In the genomic region with DNA sequence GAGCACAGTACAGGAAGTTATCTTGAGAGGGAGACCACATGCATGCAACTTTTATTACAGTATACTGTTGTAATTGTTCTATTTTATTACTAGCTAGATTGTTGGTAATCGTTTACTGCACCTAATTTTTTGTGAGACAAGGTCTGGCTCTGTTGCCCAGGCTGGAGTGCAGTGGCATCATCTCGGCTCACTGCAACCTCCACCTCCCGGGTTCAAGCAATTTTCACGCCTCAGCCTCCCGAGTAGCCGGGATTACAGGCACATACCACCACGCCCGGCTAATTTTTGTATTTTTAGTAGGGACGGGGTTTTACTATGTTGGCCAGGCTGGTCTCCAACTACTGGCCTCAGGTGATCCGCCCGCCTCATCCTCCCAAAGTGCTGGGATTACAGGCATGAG, we compare ENCODE assay signal across 7 cellular contexts. TPM values are rescaled to one million over a fixed set of nuclear protein-coding genes. Genes with fewer than 3 reads are reported as not detected.
DNase-seq lines count a peak whose midpoint lies in the region; ATAC-seq and TF ChIP-seq lines count a peak whose summit lies in the region.
"Not testable (repeated sequence)": the region's sequence is repeated elsewhere in the genome, so short reads cannot be mapped to it uniquely, and the experiment has no call there.

No MANE protein-coding gene starts in this region.

- CTCF ChIA-PET in activated CD8-positive, alpha-beta memory T cell treated with anti-CD3 and anti-CD28 coated beads, Interleukin-2, amount 10 ng/mL, durations not matched to agents 7 days and 5 days (lab: Charles Lee), result not testable (repeated sequence)

- H2AFZ ChIP-seq in OCI-LY3 (ENCODE audit: low read depth, low read length), result not testable (repeated sequence)

- not testable (repeated sequence) for H4K20me1 ChIP-seq in OCI-LY3 (ENCODE audit: insufficient read depth, low read length)

- ATAC-seq in activated CD8-positive, alpha-beta memory T cell treated with anti-CD3 and anti-CD28 coated beads, Interleukin-2, amount 10 ng/mL, durations not matched to agents 7 days and 5 days, result not testable (repeated sequence)

- H3K9me3 ChIP-seq in OCI-LY3 (ENCODE audit: insufficient read depth, low read length); mucosa of stomach (ENCODE audit: control insufficient read depth, low read length): not testable (repeated sequence)

- not testable (repeated sequence) for H3K27ac Mint-ChIP-seq in activated CD8-positive, alpha-beta memory T cell treated with anti-CD3 and anti-CD28 coated beads, Interleukin-2, amount 10 ng/mL, durations not matched to agents 7 days and 5 days
- peak overlapping the region; percentile 88 for H3K27ac Mint-ChIP-seq in chondrocyte (ENCODE audit: unreplicated experiment)

- not testable (repeated sequence) for DNase-seq in activated CD8-positive, alpha-beta memory T cell treated with anti-CD3 and anti-CD28 coated beads, Interleukin-2, amount 10 ng/mL, durations not matched to agents 7 days and 5 days; chondrocyte (ENCODE audit: low spot score); skeletal muscle cell (ENCODE audit: low read depth)
- DNase-seq in cardiac septum (ENCODE audit: low spot score), result peak; percentile 33

- not testable (repeated sequence) for TF ChIP-seq CTCF in OCI-LY3 (IDR thresholded peaks at IDR 0.05; ENCODE audit: low read depth, low read length); chondrocyte (IDR thresholded peaks at IDR 0.05)

- H3K27ac ChIP-seq in OCI-LY3 (ENCODE audit: low read length), result peak overlapping the region; percentile 70; the same call in 1 of the 2 replicates

- H3K36me3 ChIP-seq in OCI-LY3 (replicated peaks; ENCODE audit: low read depth, low read length), result peaks cover 26% of the 10 kb centered on the region
- H3K36me3 ChIP-seq in mucosa of stomach (ENCODE audit: control insufficient read depth, insufficient read depth, low read length), result not testable (repeated sequence)

- peaks cover 23% of the 10 kb centered on the region for H3K4me1 Mint-ChIP-seq in activated CD8-positive, alpha-beta memory T cell treated with anti-CD3 and anti-CD28 coated beads, Interleukin-2, amount 10 ng/mL, durations not matched to agents 7 days and 5 days
- peaks cover 19% of the 10 kb centered on the region for H3K4me1 Mint-ChIP-seq in chondrocyte (ENCODE audit: low read depth)

- H3K27me3 ChIP-seq in OCI-LY3 (ENCODE audit: low read depth, low read length); mucosa of stomach (ENCODE audit: control insufficient read depth, insufficient read depth, low read length): not testable (repeated sequence)

- H3K4me1 ChIP-seq in OCI-LY3 (ENCODE audit: low read length), result peaks cover 24% of the 10 kb centered on the region
- H3K4me1 ChIP-seq in mucosa of stomach (ENCODE audit: control insufficient read depth, insufficient read depth, low read length), result not testable (repeated sequence)

- H3K27me3 Mint-ChIP-seq in activated CD8-positive, alpha-beta memory T cell treated with anti-CD3 and anti-CD28 coated beads, Interleukin-2, amount 10 ng/mL, durations not matched to agents 7 days and 5 days; chondrocyte (ENCODE audit: low read depth): not testable (repeated sequence)

- H3K4me2 ChIP-seq in OCI-LY3 (ENCODE audit: low read length), result peak overlapping the region; percentile 91

- H3K4me3 Mint-ChIP-seq in activated CD8-positive, alpha-beta memory T cell treated with anti-CD3 and anti-CD28 coated beads, Interleukin-2, amount 10 ng/mL, durations not matched to agents 7 days and 5 days, result peak overlapping the region; percentile 91
- H3K4me3 Mint-ChIP-seq in chondrocyte (ENCODE audit: unreplicated experiment), result peak overlapping the region; percentile 87

- not testable (repeated sequence) for H3K9me3 Mint-ChIP-seq in activated CD8-positive, alpha-beta memory T cell treated with anti-CD3 and anti-CD28 coated beads, Interleukin-2, amount 10 ng/mL, durations not matched to agents 7 days and 5 days (ENCODE audit: low read depth); chondrocyte (ENCODE audit: low read depth)

- intact Hi-C loops in cardiac septum (cut with DNase I), result not testable (repeated sequence)

- H3K36me3 Mint-ChIP-seq in activated CD8-positive, alpha-beta memory T cell treated with anti-CD3 and anti-CD28 coated beads, Interleukin-2, amount 10 ng/mL, durations not matched to agents 7 days and 5 days, result peaks cover 14% of the 10 kb centered on the region
- H3K36me3 Mint-ChIP-seq in chondrocyte (ENCODE audit: low read depth), result not testable (repeated sequence)

- H3K4me3 ChIP-seq in GM08714 (ENCODE audit: low read length) (peak overlapping the region; percentile 97), OCI-LY3 (ENCODE audit: low read length) (peak overlapping the region; percentile 89), mucosa of stomach (ENCODE audit: low read length) (peak overlapping the region; percentile 86), skeletal muscle cell (ENCODE audit: low read depth, low read length) (peak overlapping the region; percentile 93)

- H3K9ac ChIP-seq in OCI-LY3 (ENCODE audit: low read length) (peak overlapping the region; percentile 92), mucosa of stomach (ENCODE audit: low read length) (peak overlapping the region; percentile 78)

- H3K79me2 ChIP-seq in OCI-LY3 (ENCODE audit: low read length), result peaks cover 84% of the 10 kb centered on the region

RNA-seq across cellular contexts. Expression of gene KNOP1, which starts 1.3 kb away (rescaled TPM):
- total RNA-seq in activated CD8-positive, alpha-beta memory T cell treated with anti-CD3 and anti-CD28 coated beads, Interleukin-2, amount 10 ng/mL, durations not matched to agents 7 days and 5 days, result 10 to 100 TPM; 20.9 to 24.4 TPM
- total RNA-seq in chondrocyte, result 20.0 to 24.7 TPM (median 20.4 TPM) in 3 replicates
- 6.8 TPM for total RNA-seq in cardiac septum

RNA-seq across cellular contexts. Expression of gene IQCK, which starts 1.3 kb away (rescaled TPM):
- total RNA-seq in activated CD8-positive, alpha-beta memory T cell treated with anti-CD3 and anti-CD28 coated beads, Interleukin-2, amount 10 ng/mL, durations not matched to agents 7 days and 5 days, result under 1 TPM; 0.66 to 0.82 TPM
- total RNA-seq in chondrocyte (2.6 to 8.9 TPM (median 3.8 TPM) in 3 replicates), cardiac septum (7.3 TPM)
